In genomic region chr16:81569361-81570034, GRCh38 we compare ENCODE assay signal across 2 cellular contexts.
TF ChIP-seq lines count a peak whose summit lies in the region.

No MANE protein-coding gene starts in this region.

TF ChIP-seq in SK-N-SH, 30 proteins besides CTCF, POLR2A, EP300 and RAD21 (continued from another document):
- TF ChIP-seq PBX3 (IDR thresholded peaks at IDR 0.05) (no peak), JUND (IDR thresholded peaks at IDR 0.05) (no peak), RCOR1 (IDR thresholded peaks at IDR 0.05; ENCODE audit: low read length) (no peak), RFX5 (IDR thresholded peaks at IDR 0.05; ENCODE audit: low read length) (no peak), NFIC (IDR thresholded peaks at IDR 0.05; ENCODE audit: borderline replicate concordance) (no peak), TCF12 (IDR thresholded peaks at IDR 0.05) (no peak), MAX (IDR thresholded peaks at IDR 0.05; ENCODE audit: low read depth) (no peak), RXRA (IDR thresholded peaks at IDR 0.05; ENCODE audit: borderline replicate concordance, low read depth) (no peak), USF1 (IDR thresholded peaks at IDR 0.05; ENCODE audit: borderline replicate concordance, low read depth) (no peak)

TF ChIP-seq in SK-N-SH treated with all-trans-retinoic acid at 6 μM for 48 hours, 23 proteins besides CTCF, POLR2A, EP300 and RAD21:
- TF ChIP-seq TSHZ2 (CRISPR knock-in tag; IDR thresholded peaks at IDR 0.05) (no peak), ESRRG (CRISPR knock-in tag; IDR thresholded peaks at IDR 0.05) (no peak), PATZ1 (CRISPR knock-in tag; IDR thresholded peaks at IDR 0.05; ENCODE audit: borderline replicate concordance) (no peak), ZC3H10 (CRISPR knock-in tag; IDR thresholded peaks at IDR 0.05) (no peak), TOX (CRISPR knock-in tag; IDR thresholded peaks at IDR 0.05; ENCODE audit: borderline replicate concordance) (no peak), TCF4 (CRISPR knock-in tag; IDR thresholded peaks at IDR 0.05; ENCODE audit: borderline replicate concordance) (no peak), GLIS3 (CRISPR knock-in tag; IDR thresholded peaks at IDR 0.05) (no peak), SNAI2 (CRISPR knock-in tag; IDR thresholded peaks at IDR 0.05) (no peak), ARNTL (CRISPR knock-in tag; IDR thresholded peaks at IDR 0.05; ENCODE audit: borderline replicate concordance, low read depth) (no peak), ZFP30 (CRISPR knock-in tag; IDR thresholded peaks at IDR 0.05) (no peak), POU6F1 (CRISPR knock-in tag; IDR thresholded peaks at IDR 0.05; ENCODE audit: borderline replicate concordance, low read depth) (no peak), ISL1 (CRISPR knock-in tag; IDR thresholded peaks at IDR 0.05) (no peak), BACH2 (CRISPR knock-in tag; IDR thresholded peaks at IDR 0.05; ENCODE audit: borderline replicate concordance) (no peak), CSRNP3 (CRISPR knock-in tag; IDR thresholded peaks at IDR 0.05) (no peak)
TF ChIP-seq in SK-N-SH treated with all-trans-retinoic acid at 6 μM for 48 hours: peak in this region for 0.
